ENCODE assay signal across 8 cellular contexts in genomic region chr19:12801466-12802266, GRCh38. TPM values are rescaled to one million over a fixed set of nuclear protein-coding genes. Genes with fewer than 3 reads are reported as not detected.
DNase-seq lines count a peak whose midpoint lies in the region; ATAC-seq and TF ChIP-seq lines count a peak whose summit lies in the region.

TSS of gene PRDX2 (minus strand) at chr19:12801800. CDS start at chr19:12801261, 539 bp downstream.
TSS of gene THSD8 (plus strand) at chr19:12802069. CDS start at chr19:12802072, 3 bp downstream.

- CTCF ChIA-PET in AG04450 (lab: Charles Lee), result interaction anchor here (0.9 to 12.2 kb wide), 2 partner anchors 38 to 46 kb away, joined by 3 to 410 read pairs; no protein-coding TSS in a partner anchor
- CTCF ChIA-PET in activated CD4-positive, alpha-beta T cell treated with anti-CD3 and anti-CD28 coated beads for 36 hours (lab: Charles Lee), result interaction anchor here (0.5 to 15.0 kb wide), 13 partner anchors 10 to 164 kb away, joined by 3 to 451 read pairs (median 4); partner anchors contain the start of gene HOOK2

- no peaks in the 10 kb centered on the region for H3K27me3 ChIP-seq in AG04450 (ENCODE audit: control insufficient read depth, insufficient read depth, low read length)

- H3K36me3 Mint-ChIP-seq in activated CD4-positive, alpha-beta T cell treated with anti-CD3 and anti-CD28 coated beads for 36 hours (ENCODE audit: low read depth), result peaks cover 14% of the 10 kb centered on the region

- intact Hi-C loops in activated CD4-positive, alpha-beta T cell treated with anti-CD3 and anti-CD28 coated beads for 36 hours (cut with DNase I, micrococcal nuclease), result loop anchor here (1.0 to 5.0 kb wide), 2 partner anchors 46 to 67 kb away; partner anchors contain the start of gene TRIR (in 1 of the 2)

- peaks cover 29% of the 10 kb centered on the region for H3K4me1 Mint-ChIP-seq in activated CD4-positive, alpha-beta T cell treated with anti-CD3 and anti-CD28 coated beads for 36 hours

- H3K27ac ChIP-seq in AG04450 (ENCODE audit: low read depth, low read length), result no peak within 1 kb of the TSS

- POLR2A ChIA-PET in AG04450 (lab: Yijun Ruan, JAX), result interaction anchor here (0.5 to 2.4 kb wide), 3 partner anchors 9 to 400 kb away, joined by 3 to 11 read pairs (median 6); partner anchors contain the start of gene JUNB
- POLR2A ChIA-PET in activated CD4-positive, alpha-beta T cell treated with anti-CD3 and anti-CD28 coated beads for 36 hours (lab: Charles Lee), result no interaction called here

- peak within 1 kb of the TSS; percentile 78 for H3K27ac Mint-ChIP-seq in activated CD4-positive, alpha-beta T cell treated with anti-CD3 and anti-CD28 coated beads for 36 hours

- H3K27me3 Mint-ChIP-seq in activated CD4-positive, alpha-beta T cell treated with anti-CD3 and anti-CD28 coated beads for 36 hours, result no peaks in the 10 kb centered on the region

- peak within 1 kb of the TSS; percentile 87 for H3K4me3 Mint-ChIP-seq in activated CD4-positive, alpha-beta T cell treated with anti-CD3 and anti-CD28 coated beads for 36 hours

- H3K4me3 ChIP-seq in AG04450 (ENCODE audit: low read depth, low read length) (peak within 1 kb of the TSS; percentile 93), choroid plexus epithelial cell (ENCODE audit: low read depth, low read length) (peak within 1 kb of the TSS; percentile 89)

- ATAC-seq in GM21825 (IDR thresholded peaks at IDR 0.05; ENCODE audit: unreplicated experiment), result peak; percentile 40
- peak; percentile 58 for ATAC-seq in activated CD4-positive, alpha-beta T cell treated with anti-CD3 and anti-CD28 coated beads for 36 hours

- no peaks in the 10 kb centered on the region for H3K9me3 Mint-ChIP-seq in activated CD4-positive, alpha-beta T cell treated with anti-CD3 and anti-CD28 coated beads for 36 hours (ENCODE audit: low read depth)

- TF ChIP-seq CTCF in AG04450 (IDR thresholded peaks at IDR 0.05; ENCODE audit: low read depth, low read length) (no peak), choroid plexus epithelial cell (conservative IDR thresholded peaks at IDR 0.05; ENCODE audit: low read depth, low read length) (no peak)

- H3K9me3 ChIP-seq in AG04450 (ENCODE audit: control insufficient read depth, insufficient read depth, low read length), result no peaks in the 10 kb centered on the region; the same call in 1 of the 2 replicates

- DNase-seq in AG04450 (ENCODE audit: low read depth, low spot score) (no peak), NCI-H2196 treated with DMSO at 0.1 percent for 48 hours (lab: John Stamatoyannopoulos, UW; ENCODE audit: unreplicated experiment) (peak; percentile 54), choroid plexus epithelial cell (ENCODE audit: low read depth) (peak; percentile 83), kidney tubule cell (ENCODE audit: low spot score) (peak; percentile 75), ureter (ENCODE audit: low spot score) (no peak)
- peak; percentile 87 for DNase-seq in activated CD4-positive, alpha-beta T cell treated with anti-CD3 and anti-CD28 coated beads for 36 hours
- DNase-seq in stimulated activated CD4-positive, alpha-beta T cell treated with anti-CD3 and anti-CD28 coated beads, Interleukin-15, amount 100 ng/mL, for 1 hour (ENCODE audit: low read depth in 1 of 2, low spot score in 1 of 2), result peak; percentile 58 to 66

RNA-seq across cellular contexts. Expression of gene PRDX2, which starts in this region (rescaled TPM):
- 187 and 237 TPM in 2 replicates for polyA plus RNA-seq in AG04450 (2011; rRNA removed)
- 146 and 200 TPM in 2 replicates for polyA minus RNA-seq in AG04450 (2011; rRNA and poly(A)+ RNA removed)
- 100 to 1,000 TPM; 261 to 325 TPM for total RNA-seq in activated CD4-positive, alpha-beta T cell treated with anti-CD3 and anti-CD28 coated beads for 36 hours
- 196 TPM for total RNA-seq in ureter

RNA-seq across cellular contexts. Expression of gene THSD8, which starts in this region (rescaled TPM):
- 1.6 and 2.4 TPM in 2 replicates for polyA plus RNA-seq in AG04450 (2011; rRNA removed)
- polyA minus RNA-seq in AG04450 (2011; rRNA and poly(A)+ RNA removed), result 0.74 TPM in 1 of 2 replicates, not detected in the other
- total RNA-seq in activated CD4-positive, alpha-beta T cell treated with anti-CD3 and anti-CD28 coated beads for 36 hours, result 10 to 100 TPM; 31.0 to 48.2 TPM
- total RNA-seq in ureter, result 4.4 TPM

Comparison
In these comparisons a context has a peak if more than half of its experiments do, and no peak if none do; other contexts are left out.
1. DNase-seq: peak in NCI-H2196 treated with DMSO at 0.1 percent for 48 hours (single experiment), activated CD4-positive, alpha-beta T cell treated with anti-CD3 and anti-CD28 coated beads for 36 hours (single experiment), choroid plexus epithelial cell (single experiment), kidney tubule cell (single experiment) and stimulated activated CD4-positive, alpha-beta T cell treated with anti-CD3 and anti-CD28 coated beads, Interleukin-15, amount 100 ng/mL, for 1 hour (2 of 2); none in AG04450 (single experiment) and ureter (single experiment).